ENCODE assay signal across 14 cellular contexts in the genomic region with DNA sequence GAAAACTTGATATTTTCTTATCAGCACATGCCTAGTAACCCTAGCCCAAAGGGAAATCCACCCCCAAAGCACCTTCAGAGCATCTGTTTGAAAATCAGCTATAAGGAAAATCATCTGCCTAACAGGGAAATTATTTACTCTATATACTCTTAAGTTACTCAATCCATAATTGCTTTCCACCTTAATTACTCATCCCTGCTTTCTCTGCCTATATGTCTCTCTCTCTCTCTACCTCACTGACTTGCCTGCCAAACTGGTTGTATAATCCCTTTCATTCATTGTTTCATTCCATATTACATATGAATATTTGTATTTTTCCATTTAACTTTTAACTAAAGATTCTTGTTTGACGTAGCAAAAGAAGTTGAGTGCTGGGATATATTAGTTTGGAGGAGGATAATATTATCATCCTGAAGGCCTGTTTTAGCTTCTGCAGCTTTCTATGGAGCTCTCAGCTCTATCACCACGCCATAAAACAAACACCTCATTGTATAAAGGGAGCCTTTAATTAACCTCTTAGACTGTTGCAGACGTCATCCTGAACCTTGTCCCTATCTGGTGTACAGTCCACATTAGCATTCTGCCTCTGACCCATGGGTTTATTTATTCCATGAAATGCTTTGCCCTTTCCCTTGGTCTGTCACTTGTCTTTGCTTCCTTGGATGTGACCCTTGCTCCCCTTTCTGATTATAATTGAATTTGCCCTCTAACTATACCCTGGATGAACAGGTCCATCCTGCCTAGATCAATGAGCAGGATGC.
"Had no signal": no experiment of that assay in that cellular context is flagged by ENCODE, and none has a peak within 500 bp of the region (broad histone marks: within the 10 kb centered on the region; RNA-seq: fewer than 3 reads in every experiment).

No MANE protein-coding gene starts in this region.

- H3K27ac ChIP-seq: sigmoid colon, upper lobe of left lung had no signal

- H3K4me3 Mint-ChIP-seq: activated T-helper 17 cell treated with anti-CD3 and anti-CD28 coated beads, Interleukin-2, amount 50 U/mL, for 72 hours; nephron; stimulated activated naive CD8-positive, alpha-beta T cell treated with anti-CD3 and anti-CD28 coated beads, Interleukin-15, amount 100 ng/mL, for 72 hours had no signal

- H3K4me1 ChIP-seq: sigmoid colon, upper lobe of left lung had no signal

- H3K36me3 ChIP-seq: sigmoid colon, upper lobe of left lung had no signal

- H3K9me3 ChIP-seq: sigmoid colon, upper lobe of left lung had no signal

- H3K27ac Mint-ChIP-seq: activated T-helper 17 cell treated with anti-CD3 and anti-CD28 coated beads, Interleukin-2, amount 50 U/mL, for 72 hours had no signal

- DNase-seq: activated CD4-positive, CD25-positive, alpha-beta regulatory T cell treated with anti-CD3 and anti-CD28 coated beads, Interleukin-2, amount 50 U/mL, for 72 hours; activated naive CD4-positive, alpha-beta T cell treated with Interleukin-2 at 50 U/mL for 16 hours; aorta; dermis blood vessel endothelial cell; erythroblast; hippocampal formation; left ventricle myocardium superior; mesendoderm; sigmoid colon; stimulated activated CD4-positive, alpha-beta T cell treated with anti-CD3 and anti-CD28 coated beads, Interleukin-1b, Interleukin-23, amount 100 ng/mL, for 48 hours; stimulated activated naive CD8-positive, alpha-beta T cell treated with anti-CD3 and anti-CD28 coated beads, Interleukin-15, amount 100 ng/mL, for 72 hours; upper lobe of left lung had no signal

- H3K4me3 ChIP-seq: sigmoid colon, upper lobe of left lung had no signal

- H3K27me3 ChIP-seq: sigmoid colon, upper lobe of left lung had no signal

- H3K9me3 Mint-ChIP-seq: activated T-helper 17 cell treated with anti-CD3 and anti-CD28 coated beads, Interleukin-2, amount 50 U/mL, for 72 hours; nephron; stimulated activated naive CD8-positive, alpha-beta T cell treated with anti-CD3 and anti-CD28 coated beads, Interleukin-15, amount 100 ng/mL, for 72 hours had no signal

- H3K4me1 Mint-ChIP-seq: activated T-helper 17 cell treated with anti-CD3 and anti-CD28 coated beads, Interleukin-2, amount 50 U/mL, for 72 hours; nephron; stimulated activated naive CD8-positive, alpha-beta T cell treated with anti-CD3 and anti-CD28 coated beads, Interleukin-15, amount 100 ng/mL, for 72 hours had no signal

- H3K27me3 Mint-ChIP-seq: activated T-helper 17 cell treated with anti-CD3 and anti-CD28 coated beads, Interleukin-2, amount 50 U/mL, for 72 hours; stimulated activated naive CD8-positive, alpha-beta T cell treated with anti-CD3 and anti-CD28 coated beads, Interleukin-15, amount 100 ng/mL, for 72 hours had no signal
